26 cellular contexts compared by ENCODE assay signal in genomic region chr18:41530959-41531358, GRCh38.
"Had no signal": no experiment of that assay in that cellular context is flagged by ENCODE, and none has a peak within 500 bp of the region (broad histone marks: within the 10 kb centered on the region; RNA-seq: fewer than 3 reads in every experiment).

No MANE protein-coding gene starts in this region.

- H3K9me3 Mint-ChIP-seq: dendritic cell treated with granulocyte-macrophage colony-stimulating factor and Interleukin-4, amounts not matched to agents 40 ng/mL and 50 ng/mL, for 4 days had no signal

- ATAC-seq: effector memory CD8-positive, alpha-beta T cell; esophagus mucosa; foreskin keratinocyte; gastrocnemius medialis; gastroesophageal sphincter; heart left ventricle; heart right ventricle had no signal

- FAIRE-seq: colon, endometrium, endothelial cell of umbilical vein, frontal cortex had no signal

- DNase-seq: colonic mucosa; cortex of kidney; dermis blood vessel endothelial cell; dorsolateral prefrontal cortex; effector CD4-positive, alpha-beta T cell; effector CD8-positive, alpha-beta T cell; effector memory CD4-positive, alpha-beta T cell; effector memory CD8-positive, alpha-beta T cell; endodermal cell; erythroblast; esophagus squamous epithelium; foreskin fibroblast; foreskin keratinocyte; foreskin melanocyte; gastrocnemius medialis; glutamatergic neuron; head of caudate nucleus; heart left ventricle; heart right ventricle had no signal

- H3K27me3 Mint-ChIP-seq: dendritic cell treated with granulocyte-macrophage colony-stimulating factor and Interleukin-4, amounts not matched to agents 40 ng/mL and 50 ng/mL, for 4 days; effector memory CD8-positive, alpha-beta T cell had no signal

- H3K27ac Mint-ChIP-seq: dendritic cell treated with granulocyte-macrophage colony-stimulating factor and Interleukin-4, amounts not matched to agents 40 ng/mL and 50 ng/mL, for 4 days; effector memory CD8-positive, alpha-beta T cell; endodermal cell had no signal

- H3K4me3 Mint-ChIP-seq: dendritic cell treated with granulocyte-macrophage colony-stimulating factor and Interleukin-4, amounts not matched to agents 40 ng/mL and 50 ng/mL, for 4 days; effector memory CD8-positive, alpha-beta T cell; endodermal cell had no signal

- H3K4me1 Mint-ChIP-seq: endodermal cell had no signal
